In the genomic region with DNA sequence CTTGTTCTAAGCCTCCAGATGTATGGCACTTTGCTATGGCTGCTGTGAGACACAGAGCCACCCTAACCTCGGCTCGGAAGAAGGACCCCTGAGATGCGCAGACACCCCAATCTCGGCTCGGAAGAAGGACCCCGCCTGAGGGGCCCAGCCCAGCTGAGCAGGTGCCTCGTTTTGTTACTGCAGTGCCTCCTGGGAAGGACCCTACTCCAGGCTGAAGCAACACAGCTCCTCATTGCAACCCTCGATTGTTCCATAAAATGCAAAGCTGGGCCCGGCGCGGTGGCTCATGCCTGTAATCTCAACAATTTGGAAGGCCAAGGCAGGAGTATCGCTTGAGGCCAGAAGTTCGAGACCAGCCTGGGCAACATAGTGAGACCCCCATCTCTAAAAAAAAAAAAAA, we compare ENCODE assay signal across 19 cellular contexts.
"Had no signal": no experiment of that assay in that cellular context is flagged by ENCODE, and none has a peak within 500 bp of the region (broad histone marks: within the 10 kb centered on the region; RNA-seq: fewer than 3 reads in every experiment).

No MANE protein-coding gene starts in this region.

- DNase-seq: Kasumi-1, MM.1S, NCI-H1092 treated with DMSO at 0.1 percent for 48 hours, NCI-H1436, NCI-H187, NCI-H2029, NCI-H2081 treated with DMSO at 0.1 percent for 48 hours, NCI-H2171, NCI-H226, NCI-H446, NCI-H510A, NCI-H524 treated with DMSO at 0.1 percent for 48 hours, NCI-H69, NCI-H774, RPMI8226, SHP77, SK-N-SH had no signal

- H3K9me3 ChIP-seq: SK-N-SH had no signal

- H3K27ac ChIP-seq: KMS-11 had no signal

- ATAC-seq: K562 had no signal

- H3K4me3 ChIP-seq: K562 had no signal
